In genomic region chr10:79149345-79149661, GRCh38 we compare ENCODE assay signal across 1 cellular context.
TF ChIP-seq lines count a peak whose summit lies in the region.

No MANE protein-coding gene starts in this region.

TF ChIP-seq in K562, 482 proteins besides CTCF, POLR2A, EP300 and RAD21 (continued from another document):
- TF ChIP-seq NFIX (CRISPR knock-in tag; IDR thresholded peaks at IDR 0.05; ENCODE audit: low read depth) (no peak), E2F3 (CRISPR knock-in tag; IDR thresholded peaks at IDR 0.05) (no peak), PHF8 (IDR thresholded peaks at IDR 0.05; ENCODE audit: borderline replicate concordance, low read length) (no peak), ZNF57 (CRISPR knock-in tag; IDR thresholded peaks at IDR 0.05) (no peak), RCOR1 (IDR thresholded peaks at IDR 0.05; ENCODE audit: borderline replicate concordance in 1 of 2, low read depth in 2 of 2, low read length in 2 of 2) (no peak), RBFOX2 (IDR thresholded peaks at IDR 0.05; ENCODE audit: low read depth, low read length) (peak; percentile 68; the same call in 1 of the 2 replicates)
